Comparison of ENCODE assay signal across 1 cellular context in genomic region chr9:131496844-131497425, GRCh38.
TF ChIP-seq lines count a peak whose summit lies in the region.

No MANE protein-coding gene starts in this region.

TF ChIP-seq in WTC11, 78 proteins besides CTCF, POLR2A, EP300 and RAD21 (continued from another document):
- TF ChIP-seq IRF1 (CRISPR knock-in tag; IDR thresholded peaks at IDR 0.05) (no peak), NFATC4 (CRISPR knock-in tag; IDR thresholded peaks at IDR 0.05) (no peak), ZNF425 (CRISPR knock-in tag; conservative IDR thresholded peaks at IDR 0.05) (no peak), JAZF1 (CRISPR knock-in tag; IDR thresholded peaks at IDR 0.05) (no peak), KAT7 (CRISPR knock-in tag; IDR thresholded peaks at IDR 0.05; ENCODE audit: borderline replicate concordance) (no peak), NFYB (CRISPR knock-in tag; conservative IDR thresholded peaks at IDR 0.05; ENCODE audit: low read depth) (no peak), SOX15 (CRISPR knock-in tag; IDR thresholded peaks at IDR 0.05) (no peak), USF2 (CRISPR knock-in tag; IDR thresholded peaks at IDR 0.05) (no peak)
